Comparison of ENCODE assay signal across 8 cellular contexts in the genomic region with DNA sequence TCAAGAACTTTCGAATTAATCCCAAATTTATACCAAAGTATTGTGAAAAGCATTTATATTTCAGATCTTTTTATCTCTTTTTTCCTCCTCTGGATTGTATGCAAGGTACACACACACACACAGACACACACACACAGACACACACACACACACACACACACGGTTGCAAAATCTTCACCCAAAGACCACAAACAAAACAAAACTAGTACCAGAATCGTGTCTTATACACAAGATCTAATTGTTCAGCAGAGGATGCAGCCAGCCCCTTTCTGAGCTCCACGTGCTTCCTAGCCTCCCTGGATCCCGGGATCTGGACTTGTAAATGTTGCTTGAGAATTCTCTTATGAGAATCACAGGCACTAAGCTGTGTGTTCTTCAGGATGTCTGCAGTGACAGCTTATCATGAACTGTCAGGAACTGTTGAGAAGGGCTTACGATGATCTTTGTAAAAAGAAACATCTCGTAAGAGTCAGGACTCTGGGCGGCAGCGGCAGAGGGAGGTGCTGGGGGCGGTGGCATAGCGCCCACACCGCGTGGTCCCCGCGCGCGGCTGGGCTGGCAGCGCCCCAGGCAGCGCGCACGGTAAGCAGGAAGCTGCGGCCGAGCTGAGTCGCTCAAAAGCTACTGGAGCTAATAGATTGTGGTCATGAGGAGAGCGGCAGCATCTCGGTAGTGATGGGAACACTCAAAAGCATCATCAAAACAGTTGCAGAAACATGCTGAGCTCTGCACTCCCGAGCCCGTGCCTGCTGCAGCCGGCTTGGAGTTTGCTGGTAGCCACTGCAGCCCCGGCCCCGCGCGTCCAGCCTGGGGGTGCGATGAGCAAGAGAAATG.
DNase-seq lines count a peak whose midpoint lies in the region; ATAC-seq and TF ChIP-seq lines count a peak whose summit lies in the region.

No MANE protein-coding gene starts in this region.

- peaks cover 0 to 42% (median 11%) of the 10 kb centered on the region in 7 donors for H3K27me3 ChIP-seq in heart right ventricle
- no peaks in the 10 kb centered on the region for H3K27me3 ChIP-seq in uterus

- H3K4me1 Mint-ChIP-seq in activated naive CD4-positive, alpha-beta T cell treated with anti-CD3 and anti-CD28 coated beads for 36 hours (ENCODE audit: low read depth) = peaks cover 20% of the 10 kb centered on the region

- H3K27ac ChIP-seq in heart right ventricle (peak overlapping the region in 1 of 10 donors; percentile 75), uterus (no peak overlapping the region)

- H3K4me1 ChIP-seq in heart right ventricle (peaks cover 0 to 14% (median 4%) of the 10 kb centered on the region in 9 donors), uterus (no peaks in the 10 kb centered on the region)

- no peaks in the 10 kb centered on the region for H3K9me3 ChIP-seq in heart right ventricle
- H3K9me3 ChIP-seq in uterus = no peaks in the 10 kb centered on the region

- CTCF ChIA-PET in activated naive CD4-positive, alpha-beta T cell treated with anti-CD3 and anti-CD28 coated beads for 36 hours (lab: Charles Lee) = interaction anchor here (0.6 to 1.0 kb wide), 3 partner anchors 9 to 19 kb away, joined by 3 read pairs; no protein-coding TSS in a partner anchor

- ATAC-seq in HG02981 (IDR thresholded peaks at IDR 0.05; ENCODE audit: unreplicated experiment) (peak; percentile 96), heart right ventricle (peak; percentile 64 to 86 (median 79))

- no peaks in the 10 kb centered on the region for H3K36me3 ChIP-seq in heart right ventricle
- no peaks in the 10 kb centered on the region for H3K36me3 ChIP-seq in uterus

- WGBS in heart right ventricle, 2 donors = 3 to 4% methylated on average over 34 of the region's 34 CpGs

- no peaks in the 10 kb centered on the region for H3K9me3 Mint-ChIP-seq in activated naive CD4-positive, alpha-beta T cell treated with anti-CD3 and anti-CD28 coated beads for 36 hours

- TF ChIP-seq POLR2A in uterus (IDR thresholded peaks at IDR 0.05) = no peak

- TF ChIP-seq CTCF in heart right ventricle (IDR thresholded peaks at IDR 0.05) = no peak
- TF ChIP-seq CTCF in uterus (IDR thresholded peaks at IDR 0.05) = no peak

- intact Hi-C loops in activated naive CD4-positive, alpha-beta T cell treated with anti-CD3 and anti-CD28 coated beads for 36 hours (cut with micrococcal nuclease) = loop anchor here (2.0 to 5.0 kb wide), 6 partner anchors 17 to 279 kb away; no protein-coding TSS in a partner anchor
- intact Hi-C loops in heart right ventricle (cut with DNase I) = no loop called here
- intact Hi-C loops in uterus (cut with DNase I; ENCODE audit: low total_unique reads) = no loop called here

- H3K27me3 Mint-ChIP-seq in activated naive CD4-positive, alpha-beta T cell treated with anti-CD3 and anti-CD28 coated beads for 36 hours (ENCODE audit: low read depth) = peaks cover 13% of the 10 kb centered on the region

- peak overlapping the region; percentile 75 for H3K4me3 Mint-ChIP-seq in activated naive CD4-positive, alpha-beta T cell treated with anti-CD3 and anti-CD28 coated beads for 36 hours

- peak overlapping the region in 9 of 10 donors; percentile 16 to 55 (median 43) for H3K4me3 ChIP-seq in heart right ventricle
- no peak overlapping the region for H3K4me3 ChIP-seq in uterus

- H3K36me3 Mint-ChIP-seq in activated naive CD4-positive, alpha-beta T cell treated with anti-CD3 and anti-CD28 coated beads for 36 hours (ENCODE audit: low read depth) = no peaks in the 10 kb centered on the region

- DNase-seq in NCI-H1092 treated with DMSO at 0.1 percent for 48 hours (lab: John Stamatoyannopoulos, UW) (peak; percentile 14), NCI-H1092 (lab: John Stamatoyannopoulos, UW) (no peak), SK-N-DZ (ENCODE audit: low spot score) (peak; percentile 86), heart right ventricle (peak; percentile 7 to 46), retina (peak; percentile 85), uterus (peak; percentile 18 to 23)
- DNase-seq in activated naive CD4-positive, alpha-beta T cell treated with anti-CD3 and anti-CD28 coated beads for 36 hours = peak; percentile 80

- no peak overlapping the region for H3K27ac Mint-ChIP-seq in activated naive CD4-positive, alpha-beta T cell treated with anti-CD3 and anti-CD28 coated beads for 36 hours

Comparison
In these comparisons a context has a peak if more than half of its experiments do, and no peak if none do; other contexts are left out.
1. H3K4me3 ChIP-seq: peak in heart right ventricle (9 of 10); none in uterus (0 of 2).